ENCODE assay signal across 1 cellular context in the genomic region with DNA sequence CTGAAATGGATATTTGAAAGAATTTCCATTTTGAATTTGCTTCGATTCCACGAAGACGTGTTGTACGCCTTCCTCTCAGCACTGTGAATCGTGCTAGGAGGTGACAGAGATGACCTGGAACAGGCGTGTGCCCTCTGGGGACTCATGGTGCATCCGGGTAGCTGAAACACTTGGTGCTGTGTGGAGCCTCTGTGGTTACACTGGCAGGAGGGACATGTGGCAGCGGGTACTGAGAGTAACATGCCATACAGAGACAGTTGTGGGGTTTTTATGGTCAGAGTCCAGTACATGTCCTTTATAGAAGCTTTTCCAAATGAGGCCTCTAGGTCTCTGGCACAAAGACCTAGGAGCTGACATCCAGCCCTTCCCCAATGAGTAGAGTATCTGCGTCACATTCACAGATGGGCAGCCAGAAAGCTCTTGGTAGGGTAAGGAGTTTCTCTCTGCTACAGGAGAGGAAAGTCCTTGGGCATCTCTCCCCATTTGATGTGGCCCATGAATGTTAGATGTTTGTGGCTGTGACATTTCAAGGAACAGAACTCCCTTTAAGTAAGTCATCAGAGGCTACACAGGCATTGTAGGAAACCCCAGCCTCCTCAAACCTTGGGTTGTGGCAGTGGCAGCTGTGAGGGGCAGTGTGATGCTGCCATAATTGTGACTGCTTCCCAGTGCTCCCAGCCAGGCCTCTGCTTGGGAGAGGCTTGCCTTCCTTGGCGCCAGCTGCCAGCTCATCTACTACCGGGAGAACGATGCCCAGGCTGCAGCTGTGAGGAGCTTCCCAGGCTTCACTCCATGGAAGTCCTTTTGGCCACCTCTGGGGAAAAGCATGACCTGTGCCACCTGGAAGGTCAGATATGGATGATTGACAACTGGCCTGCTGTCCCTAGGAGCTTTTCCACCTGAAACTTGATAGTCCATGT.
TF ChIP-seq lines count a peak whose summit lies in the region.

No MANE protein-coding gene starts in this region.

TF ChIP-seq in GM23338, 12 proteins besides CTCF, POLR2A, EP300 and RAD21 (continued from another document):
- TF ChIP-seq, protein P1, sequence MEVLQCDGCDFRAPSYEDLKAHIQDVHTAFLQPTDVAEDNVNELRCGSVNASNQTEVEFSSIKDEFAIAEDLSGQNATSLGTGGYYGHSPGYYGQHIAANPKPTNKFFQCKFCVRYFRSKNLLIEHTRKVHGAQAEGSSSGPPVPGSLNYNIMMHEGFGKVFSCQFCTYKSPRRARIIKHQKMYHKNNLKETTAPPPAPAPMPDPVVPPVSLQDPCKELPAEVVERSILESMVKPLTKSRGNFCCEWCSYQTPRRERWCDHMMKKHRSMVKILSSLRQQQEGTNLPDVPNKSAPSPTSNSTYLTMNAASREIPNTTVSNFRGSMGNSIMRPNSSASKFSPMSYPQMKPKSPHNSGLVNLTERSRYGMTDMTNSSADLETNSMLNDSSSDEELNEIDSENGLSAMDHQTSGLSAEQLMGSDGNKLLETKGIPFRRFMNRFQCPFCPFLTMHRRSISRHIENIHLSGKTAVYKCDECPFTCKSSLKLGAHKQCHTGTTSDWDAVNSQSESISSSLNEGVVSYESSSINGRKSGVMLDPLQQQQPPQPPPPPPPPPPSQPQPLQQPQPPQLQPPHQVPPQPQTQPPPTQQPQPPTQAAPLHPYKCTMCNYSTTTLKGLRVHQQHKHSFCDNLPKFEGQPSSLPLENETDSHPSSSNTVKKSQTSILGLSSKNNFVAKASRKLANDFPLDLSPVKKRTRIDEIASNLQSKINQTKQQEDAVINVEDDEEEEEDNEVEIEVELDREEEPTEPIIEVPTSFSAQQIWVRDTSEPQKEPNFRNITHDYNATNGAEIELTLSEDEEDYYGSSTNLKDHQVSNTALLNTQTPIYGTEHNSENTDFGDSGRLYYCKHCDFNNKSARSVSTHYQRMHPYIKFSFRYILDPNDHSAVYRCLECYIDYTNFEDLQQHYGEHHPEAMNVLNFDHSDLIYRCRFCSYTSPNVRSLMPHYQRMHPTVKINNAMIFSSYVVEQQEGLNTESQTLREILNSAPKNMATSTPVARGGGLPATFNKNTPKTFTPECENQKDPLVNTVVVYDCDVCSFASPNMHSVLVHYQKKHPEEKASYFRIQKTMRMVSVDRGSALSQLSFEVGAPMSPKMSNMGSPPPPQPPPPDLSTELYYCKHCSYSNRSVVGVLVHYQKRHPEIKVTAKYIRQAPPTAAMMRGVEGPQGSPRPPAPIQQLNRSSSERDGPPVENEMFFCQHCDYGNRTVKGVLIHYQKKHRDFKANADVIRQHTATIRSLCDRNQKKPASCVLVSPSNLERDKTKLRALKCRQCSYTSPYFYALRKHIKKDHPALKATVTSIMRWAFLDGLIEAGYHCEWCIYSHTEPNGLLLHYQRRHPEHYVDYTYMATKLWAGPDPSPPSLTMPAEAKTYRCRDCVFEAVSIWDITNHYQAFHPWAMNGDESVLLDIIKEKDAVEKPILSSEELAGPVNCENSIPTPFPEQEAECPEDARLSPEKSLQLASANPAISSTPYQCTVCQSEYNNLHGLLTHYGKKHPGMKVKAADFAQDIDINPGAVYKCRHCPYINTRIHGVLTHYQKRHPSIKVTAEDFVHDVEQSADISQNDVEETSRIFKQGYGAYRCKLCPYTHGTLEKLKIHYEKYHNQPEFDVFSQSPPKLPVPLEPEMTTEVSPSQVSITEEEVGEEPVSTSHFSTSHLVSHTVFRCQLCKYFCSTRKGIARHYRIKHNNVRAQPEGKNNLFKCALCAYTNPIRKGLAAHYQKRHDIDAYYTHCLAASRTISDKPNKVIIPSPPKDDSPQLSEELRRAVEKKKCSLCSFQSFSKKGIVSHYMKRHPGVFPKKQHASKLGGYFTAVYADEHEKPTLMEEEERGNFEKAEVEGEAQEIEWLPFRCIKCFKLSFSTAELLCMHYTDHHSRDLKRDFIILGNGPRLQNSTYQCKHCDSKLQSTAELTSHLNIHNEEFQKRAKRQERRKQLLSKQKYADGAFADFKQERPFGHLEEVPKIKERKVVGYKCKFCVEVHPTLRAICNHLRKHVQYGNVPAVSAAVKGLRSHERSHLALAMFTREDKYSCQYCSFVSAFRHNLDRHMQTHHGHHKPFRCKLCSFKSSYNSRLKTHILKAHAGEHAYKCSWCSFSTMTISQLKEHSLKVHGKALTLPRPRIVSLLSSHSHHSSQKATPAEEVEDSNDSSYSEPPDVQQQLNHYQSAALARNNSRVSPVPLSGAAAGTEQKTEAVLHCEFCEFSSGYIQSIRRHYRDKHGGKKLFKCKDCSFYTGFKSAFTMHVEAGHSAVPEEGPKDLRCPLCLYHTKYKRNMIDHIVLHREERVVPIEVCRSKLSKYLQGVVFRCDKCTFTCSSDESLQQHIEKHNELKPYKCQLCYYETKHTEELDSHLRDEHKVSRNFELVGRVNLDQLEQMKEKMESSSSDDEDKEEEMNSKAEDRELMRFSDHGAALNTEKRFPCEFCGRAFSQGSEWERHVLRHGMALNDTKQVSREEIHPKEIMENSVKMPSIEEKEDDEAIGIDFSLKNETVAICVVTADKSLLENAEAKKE (CRISPR knock-in tag; IDR thresholded peaks at IDR 0.05) = no peak
- TF ChIP-seq EZH2 (IDR thresholded peaks at IDR 0.05; ENCODE audit: low read depth, unreplicated experiment) = no peak
- TF ChIP-seq, protein P2, sequence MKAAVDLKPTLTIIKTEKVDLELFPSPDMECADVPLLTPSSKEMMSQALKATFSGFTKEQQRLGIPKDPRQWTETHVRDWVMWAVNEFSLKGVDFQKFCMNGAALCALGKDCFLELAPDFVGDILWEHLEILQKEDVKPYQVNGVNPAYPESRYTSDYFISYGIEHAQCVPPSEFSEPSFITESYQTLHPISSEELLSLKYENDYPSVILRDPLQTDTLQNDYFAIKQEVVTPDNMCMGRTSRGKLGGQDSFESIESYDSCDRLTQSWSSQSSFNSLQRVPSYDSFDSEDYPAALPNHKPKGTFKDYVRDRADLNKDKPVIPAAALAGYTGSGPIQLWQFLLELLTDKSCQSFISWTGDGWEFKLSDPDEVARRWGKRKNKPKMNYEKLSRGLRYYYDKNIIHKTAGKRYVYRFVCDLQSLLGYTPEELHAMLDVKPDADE (IDR thresholded peaks at IDR 0.05) = no peak
- TF ChIP-seq, protein P3, sequence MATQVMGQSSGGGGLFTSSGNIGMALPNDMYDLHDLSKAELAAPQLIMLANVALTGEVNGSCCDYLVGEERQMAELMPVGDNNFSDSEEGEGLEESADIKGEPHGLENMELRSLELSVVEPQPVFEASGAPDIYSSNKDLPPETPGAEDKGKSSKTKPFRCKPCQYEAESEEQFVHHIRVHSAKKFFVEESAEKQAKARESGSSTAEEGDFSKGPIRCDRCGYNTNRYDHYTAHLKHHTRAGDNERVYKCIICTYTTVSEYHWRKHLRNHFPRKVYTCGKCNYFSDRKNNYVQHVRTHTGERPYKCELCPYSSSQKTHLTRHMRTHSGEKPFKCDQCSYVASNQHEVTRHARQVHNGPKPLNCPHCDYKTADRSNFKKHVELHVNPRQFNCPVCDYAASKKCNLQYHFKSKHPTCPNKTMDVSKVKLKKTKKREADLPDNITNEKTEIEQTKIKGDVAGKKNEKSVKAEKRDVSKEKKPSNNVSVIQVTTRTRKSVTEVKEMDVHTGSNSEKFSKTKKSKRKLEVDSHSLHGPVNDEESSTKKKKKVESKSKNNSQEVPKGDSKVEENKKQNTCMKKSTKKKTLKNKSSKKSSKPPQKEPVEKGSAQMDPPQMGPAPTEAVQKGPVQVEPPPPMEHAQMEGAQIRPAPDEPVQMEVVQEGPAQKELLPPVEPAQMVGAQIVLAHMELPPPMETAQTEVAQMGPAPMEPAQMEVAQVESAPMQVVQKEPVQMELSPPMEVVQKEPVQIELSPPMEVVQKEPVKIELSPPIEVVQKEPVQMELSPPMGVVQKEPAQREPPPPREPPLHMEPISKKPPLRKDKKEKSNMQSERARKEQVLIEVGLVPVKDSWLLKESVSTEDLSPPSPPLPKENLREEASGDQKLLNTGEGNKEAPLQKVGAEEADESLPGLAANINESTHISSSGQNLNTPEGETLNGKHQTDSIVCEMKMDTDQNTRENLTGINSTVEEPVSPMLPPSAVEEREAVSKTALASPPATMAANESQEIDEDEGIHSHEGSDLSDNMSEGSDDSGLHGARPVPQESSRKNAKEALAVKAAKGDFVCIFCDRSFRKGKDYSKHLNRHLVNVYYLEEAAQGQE (IDR thresholded peaks at IDR 0.05; ENCODE audit: unreplicated experiment) = no peak
TF ChIP-seq in GM23338: peak in this region for 0.
